1 cellular context compared by ENCODE assay signal in the genomic region with DNA sequence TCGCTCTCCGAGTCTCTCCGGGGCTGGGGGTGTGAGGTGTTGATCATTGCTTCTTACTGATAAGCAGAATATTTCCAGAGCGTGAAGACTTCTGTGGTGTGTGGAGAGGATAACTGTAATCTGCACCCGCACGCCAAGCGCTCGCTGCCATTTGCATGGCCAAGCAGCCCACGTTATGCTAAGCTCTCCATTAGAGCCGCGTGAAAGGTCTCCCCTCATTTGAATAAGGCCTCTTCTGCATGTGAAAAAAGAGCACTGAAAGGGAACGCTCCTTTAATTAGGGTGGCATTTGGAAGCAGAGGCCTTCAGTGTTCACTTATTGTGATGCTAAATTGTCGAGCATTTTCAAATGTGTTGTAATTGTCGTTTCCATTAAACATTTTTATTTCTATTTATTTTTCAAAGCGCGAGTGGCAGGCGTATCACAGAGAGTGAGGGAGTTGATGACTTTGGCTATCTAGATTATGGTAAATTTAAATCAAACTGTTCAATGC.
A peak's percentile ranks its signal among the peaks of the same experiment; 100 is the strongest.
TF ChIP-seq lines count a peak whose summit lies in the region.

No MANE protein-coding gene starts in this region.

TF ChIP-seq in H1, 55 proteins besides CTCF, POLR2A, EP300 and RAD21:
- TF ChIP-seq RBBP5 (IDR thresholded peaks at IDR 0.05; ENCODE audit: borderline replicate concordance, low read depth, low read length) (0 out of 2 replicates have a peak, but pooled peaks have one; percentile 36), TAF7 (optimal IDR thresholded peaks at IDR 0.05; ENCODE audit: borderline replicate concordance, low read depth, low read length) (no peak), POU5F1 (IDR thresholded peaks at IDR 0.05; ENCODE audit: low read depth, low read length) (peak; percentile 40; the same call in 1 of the 2 replicates), RFX5 (IDR thresholded peaks at IDR 0.05; ENCODE audit: borderline replicate concordance, low read depth, low read length) (no peak), SAP30 (IDR thresholded peaks at IDR 0.05; ENCODE audit: insufficient read depth, insufficient replicate concordance, low read length) (no peak), SP2 (IDR thresholded peaks at IDR 0.05; ENCODE audit: low read length) (no peak), KDM4A (IDR thresholded peaks at IDR 0.05; ENCODE audit: low read depth, low read length, severe bottlenecking) (peak; percentile 35), PHF8 (conservative IDR thresholded peaks at IDR 0.05; ENCODE audit: low read depth, low read length) (no peak), POLR2AphosphoS5 (IDR thresholded peaks at IDR 0.05; ENCODE audit: low read depth, low read length) (no peak), SP1 (IDR thresholded peaks at IDR 0.05; ENCODE audit: low read depth, low read length) (0 out of 2 replicates have a peak, but pooled peaks have one; percentile 54), YY1 (IDR thresholded peaks at IDR 0.05; ENCODE audit: low read depth, low read length) (peak; percentile 73; the same call in 1 of the 2 replicates), RNF2 (IDR thresholded peaks at IDR 0.05; ENCODE audit: borderline replicate concordance, low read depth, low read length, missing control alignments, poor library complexity, severe bottlenecking) (no peak), SIX5 (IDR thresholded peaks at IDR 0.05; ENCODE audit: low read depth, low read length) (no peak), MAFK (IDR thresholded peaks at IDR 0.05; ENCODE audit: low read depth, low read length) (no peak), GABPA (IDR thresholded peaks at IDR 0.05; ENCODE audit: borderline replicate concordance, insufficient read depth, low read length) (no peak), CHD1 (IDR thresholded peaks at IDR 0.05; ENCODE audit: low read depth, low read length) (no peak), RXRA (IDR thresholded peaks at IDR 0.05; ENCODE audit: insufficient read depth, low read depth, low read length) (no peak), SRF (IDR thresholded peaks at IDR 0.05; ENCODE audit: low read depth, low read length) (no peak), BRCA1 (IDR thresholded peaks at IDR 0.05; ENCODE audit: low read depth, low read length) (no peak), NANOG (IDR thresholded peaks at IDR 0.05; ENCODE audit: insufficient read depth, low read depth, low read length, poor library complexity, severe bottlenecking) (peak; percentile 65), ZNF274 (IDR thresholded peaks at IDR 0.05; ENCODE audit: borderline replicate concordance, extremely low read depth, low read length) (no peak), JUND (IDR thresholded peaks at IDR 0.05; ENCODE audit: low read length) (no peak), SUZ12 (IDR thresholded peaks at IDR 0.05; ENCODE audit: low read length) (no peak), CBX8 (IDR thresholded peaks at IDR 0.05; ENCODE audit: borderline replicate concordance, low read depth, low read length) (no peak), KDM1A (IDR thresholded peaks at IDR 0.05; ENCODE audit: borderline replicate concordance, low read length) (no peak), SIN3A (conservative IDR thresholded peaks at IDR 0.05 in 1 of 2, IDR thresholded peaks at IDR 0.05 in 1 of 2; ENCODE audit: low read depth in 1 of 2, low read length in 2 of 2) (no peak), EZH2 (IDR thresholded peaks at IDR 0.05; ENCODE audit: low read depth, low read length, severe bottlenecking) (no peak), CEBPB (IDR thresholded peaks at IDR 0.05; ENCODE audit: low read depth, low read length) (no peak), GTF2F1 (IDR thresholded peaks at IDR 0.05; ENCODE audit: borderline replicate concordance, low read depth, low read length) (no peak), FOSL1 (IDR thresholded peaks at IDR 0.05; ENCODE audit: insufficient read depth, low read depth, low read length) (no peak), CREB1 (IDR thresholded peaks at IDR 0.05) (no peak), CTBP2 (IDR thresholded peaks at IDR 0.05; ENCODE audit: borderline replicate concordance, insufficient read depth, insufficient read length, low read length) (no peak), TAF1 (IDR thresholded peaks at IDR 0.05; ENCODE audit: low read depth, low read length) (0 out of 2 replicates have a peak, but pooled peaks have one; percentile 33), NRF1 (IDR thresholded peaks at IDR 0.05; ENCODE audit: low read depth, low read length) (no peak), HDAC2 (IDR thresholded peaks at IDR 0.05; ENCODE audit: borderline replicate concordance in 1 of 2, low read depth in 2 of 2, low read length in 2 of 2) (0 out of 4 replicates have a peak, but pooled peaks of 1 of the 2 experiments have one; percentile 14), JUN (IDR thresholded peaks at IDR 0.05; ENCODE audit: low read depth, low read length) (no peak), CBX5 (IDR thresholded peaks at IDR 0.05; ENCODE audit: low read depth, low read length) (no peak), BCL11A (IDR thresholded peaks at IDR 0.05; ENCODE audit: low read depth in 2 of 2, low read length in 2 of 2) (peak in 1 of 2 experiments; percentile 35), ASH2L (IDR thresholded peaks at IDR 0.05; ENCODE audit: low read length) (no peak), SIRT6 (IDR thresholded peaks at IDR 0.05; ENCODE audit: low read length) (no peak), EGR1 (IDR thresholded peaks at IDR 0.05; ENCODE audit: borderline replicate concordance, low read depth, low read length) (no peak), HDAC6 (IDR thresholded peaks at IDR 0.05; ENCODE audit: low read depth, low read length) (no peak), CHD2 (IDR thresholded peaks at IDR 0.05; ENCODE audit: low read length) (no peak), TCF12 (IDR thresholded peaks at IDR 0.05; ENCODE audit: low read depth, low read length) (no peak), TBP (IDR thresholded peaks at IDR 0.05; ENCODE audit: low read depth, low read length) (no peak), KDM5A (IDR thresholded peaks at IDR 0.05; ENCODE audit: low read length) (no peak), SP4 (IDR thresholded peaks at IDR 0.05; ENCODE audit: low read length) (no peak), TEAD4 (IDR thresholded peaks at IDR 0.05; ENCODE audit: low read depth, low read length) (0 out of 2 replicates have a peak, but pooled peaks have one; percentile 19), BACH1 (IDR thresholded peaks at IDR 0.05; ENCODE audit: low read length) (no peak)
- TF ChIP-seq, protein P1, sequence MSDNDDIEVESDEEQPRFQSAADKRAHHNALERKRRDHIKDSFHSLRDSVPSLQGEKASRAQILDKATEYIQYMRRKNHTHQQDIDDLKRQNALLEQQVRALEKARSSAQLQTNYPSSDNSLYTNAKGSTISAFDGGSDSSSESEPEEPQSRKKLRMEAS (IDR thresholded peaks at IDR 0.05), result peak; percentile 58; the same call in 1 of the 2 replicates
- TF ChIP-seq, protein P2, sequence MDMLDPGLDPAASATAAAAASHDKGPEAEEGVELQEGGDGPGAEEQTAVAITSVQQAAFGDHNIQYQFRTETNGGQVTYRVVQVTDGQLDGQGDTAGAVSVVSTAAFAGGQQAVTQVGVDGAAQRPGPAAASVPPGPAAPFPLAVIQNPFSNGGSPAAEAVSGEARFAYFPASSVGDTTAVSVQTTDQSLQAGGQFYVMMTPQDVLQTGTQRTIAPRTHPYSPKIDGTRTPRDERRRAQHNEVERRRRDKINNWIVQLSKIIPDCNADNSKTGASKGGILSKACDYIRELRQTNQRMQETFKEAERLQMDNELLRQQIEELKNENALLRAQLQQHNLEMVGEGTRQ (IDR thresholded peaks at IDR 0.05; ENCODE audit: low read length), result no peak
- TF ChIP-seq, protein P3, sequence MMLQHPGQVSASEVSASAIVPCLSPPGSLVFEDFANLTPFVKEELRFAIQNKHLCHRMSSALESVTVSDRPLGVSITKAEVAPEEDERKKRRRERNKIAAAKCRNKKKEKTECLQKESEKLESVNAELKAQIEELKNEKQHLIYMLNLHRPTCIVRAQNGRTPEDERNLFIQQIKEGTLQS (IDR thresholded peaks at IDR 0.05; ENCODE audit: insufficient read depth, low read depth, low read length), result no peak
- TF ChIP-seq, protein P4, sequence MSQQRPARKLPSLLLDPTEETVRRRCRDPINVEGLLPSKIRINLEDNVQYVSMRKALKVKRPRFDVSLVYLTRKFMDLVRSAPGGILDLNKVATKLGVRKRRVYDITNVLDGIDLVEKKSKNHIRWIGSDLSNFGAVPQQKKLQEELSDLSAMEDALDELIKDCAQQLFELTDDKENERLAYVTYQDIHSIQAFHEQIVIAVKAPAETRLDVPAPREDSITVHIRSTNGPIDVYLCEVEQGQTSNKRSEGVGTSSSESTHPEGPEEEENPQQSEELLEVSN (IDR thresholded peaks at IDR 0.05), result 0 out of 2 replicates have a peak, but pooled peaks have one; percentile 37
- TF ChIP-seq, protein P5, sequence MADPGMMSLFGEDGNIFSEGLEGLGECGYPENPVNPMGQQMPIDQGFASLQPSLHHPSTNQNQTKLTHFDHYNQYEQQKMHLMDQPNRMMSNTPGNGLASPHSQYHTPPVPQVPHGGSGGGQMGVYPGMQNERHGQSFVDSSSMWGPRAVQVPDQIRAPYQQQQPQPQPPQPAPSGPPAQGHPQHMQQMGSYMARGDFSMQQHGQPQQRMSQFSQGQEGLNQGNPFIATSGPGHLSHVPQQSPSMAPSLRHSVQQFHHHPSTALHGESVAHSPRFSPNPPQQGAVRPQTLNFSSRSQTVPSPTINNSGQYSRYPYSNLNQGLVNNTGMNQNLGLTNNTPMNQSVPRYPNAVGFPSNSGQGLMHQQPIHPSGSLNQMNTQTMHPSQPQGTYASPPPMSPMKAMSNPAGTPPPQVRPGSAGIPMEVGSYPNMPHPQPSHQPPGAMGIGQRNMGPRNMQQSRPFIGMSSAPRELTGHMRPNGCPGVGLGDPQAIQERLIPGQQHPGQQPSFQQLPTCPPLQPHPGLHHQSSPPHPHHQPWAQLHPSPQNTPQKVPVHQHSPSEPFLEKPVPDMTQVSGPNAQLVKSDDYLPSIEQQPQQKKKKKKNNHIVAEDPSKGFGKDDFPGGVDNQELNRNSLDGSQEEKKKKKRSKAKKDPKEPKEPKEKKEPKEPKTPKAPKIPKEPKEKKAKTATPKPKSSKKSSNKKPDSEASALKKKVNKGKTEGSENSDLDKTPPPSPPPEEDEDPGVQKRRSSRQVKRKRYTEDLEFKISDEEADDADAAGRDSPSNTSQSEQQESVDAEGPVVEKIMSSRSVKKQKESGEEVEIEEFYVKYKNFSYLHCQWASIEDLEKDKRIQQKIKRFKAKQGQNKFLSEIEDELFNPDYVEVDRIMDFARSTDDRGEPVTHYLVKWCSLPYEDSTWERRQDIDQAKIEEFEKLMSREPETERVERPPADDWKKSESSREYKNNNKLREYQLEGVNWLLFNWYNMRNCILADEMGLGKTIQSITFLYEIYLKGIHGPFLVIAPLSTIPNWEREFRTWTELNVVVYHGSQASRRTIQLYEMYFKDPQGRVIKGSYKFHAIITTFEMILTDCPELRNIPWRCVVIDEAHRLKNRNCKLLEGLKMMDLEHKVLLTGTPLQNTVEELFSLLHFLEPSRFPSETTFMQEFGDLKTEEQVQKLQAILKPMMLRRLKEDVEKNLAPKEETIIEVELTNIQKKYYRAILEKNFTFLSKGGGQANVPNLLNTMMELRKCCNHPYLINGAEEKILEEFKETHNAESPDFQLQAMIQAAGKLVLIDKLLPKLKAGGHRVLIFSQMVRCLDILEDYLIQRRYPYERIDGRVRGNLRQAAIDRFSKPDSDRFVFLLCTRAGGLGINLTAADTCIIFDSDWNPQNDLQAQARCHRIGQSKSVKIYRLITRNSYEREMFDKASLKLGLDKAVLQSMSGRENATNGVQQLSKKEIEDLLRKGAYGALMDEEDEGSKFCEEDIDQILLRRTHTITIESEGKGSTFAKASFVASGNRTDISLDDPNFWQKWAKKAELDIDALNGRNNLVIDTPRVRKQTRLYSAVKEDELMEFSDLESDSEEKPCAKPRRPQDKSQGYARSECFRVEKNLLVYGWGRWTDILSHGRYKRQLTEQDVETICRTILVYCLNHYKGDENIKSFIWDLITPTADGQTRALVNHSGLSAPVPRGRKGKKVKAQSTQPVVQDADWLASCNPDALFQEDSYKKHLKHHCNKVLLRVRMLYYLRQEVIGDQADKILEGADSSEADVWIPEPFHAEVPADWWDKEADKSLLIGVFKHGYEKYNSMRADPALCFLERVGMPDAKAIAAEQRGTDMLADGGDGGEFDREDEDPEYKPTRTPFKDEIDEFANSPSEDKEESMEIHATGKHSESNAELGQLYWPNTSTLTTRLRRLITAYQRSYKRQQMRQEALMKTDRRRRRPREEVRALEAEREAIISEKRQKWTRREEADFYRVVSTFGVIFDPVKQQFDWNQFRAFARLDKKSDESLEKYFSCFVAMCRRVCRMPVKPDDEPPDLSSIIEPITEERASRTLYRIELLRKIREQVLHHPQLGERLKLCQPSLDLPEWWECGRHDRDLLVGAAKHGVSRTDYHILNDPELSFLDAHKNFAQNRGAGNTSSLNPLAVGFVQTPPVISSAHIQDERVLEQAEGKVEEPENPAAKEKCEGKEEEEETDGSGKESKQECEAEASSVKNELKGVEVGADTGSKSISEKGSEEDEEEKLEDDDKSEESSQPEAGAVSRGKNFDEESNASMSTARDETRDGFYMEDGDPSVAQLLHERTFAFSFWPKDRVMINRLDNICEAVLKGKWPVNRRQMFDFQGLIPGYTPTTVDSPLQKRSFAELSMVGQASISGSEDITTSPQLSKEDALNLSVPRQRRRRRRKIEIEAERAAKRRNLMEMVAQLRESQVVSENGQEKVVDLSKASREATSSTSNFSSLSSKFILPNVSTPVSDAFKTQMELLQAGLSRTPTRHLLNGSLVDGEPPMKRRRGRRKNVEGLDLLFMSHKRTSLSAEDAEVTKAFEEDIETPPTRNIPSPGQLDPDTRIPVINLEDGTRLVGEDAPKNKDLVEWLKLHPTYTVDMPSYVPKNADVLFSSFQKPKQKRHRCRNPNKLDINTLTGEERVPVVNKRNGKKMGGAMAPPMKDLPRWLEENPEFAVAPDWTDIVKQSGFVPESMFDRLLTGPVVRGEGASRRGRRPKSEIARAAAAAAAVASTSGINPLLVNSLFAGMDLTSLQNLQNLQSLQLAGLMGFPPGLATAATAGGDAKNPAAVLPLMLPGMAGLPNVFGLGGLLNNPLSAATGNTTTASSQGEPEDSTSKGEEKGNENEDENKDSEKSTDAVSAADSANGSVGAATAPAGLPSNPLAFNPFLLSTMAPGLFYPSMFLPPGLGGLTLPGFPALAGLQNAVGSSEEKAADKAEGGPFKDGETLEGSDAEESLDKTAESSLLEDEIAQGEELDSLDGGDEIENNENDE (IDR thresholded peaks at IDR 0.05; ENCODE audit: insufficient replicate concordance, low read length), result peak; percentile 54
- TF ChIP-seq, protein P6, sequence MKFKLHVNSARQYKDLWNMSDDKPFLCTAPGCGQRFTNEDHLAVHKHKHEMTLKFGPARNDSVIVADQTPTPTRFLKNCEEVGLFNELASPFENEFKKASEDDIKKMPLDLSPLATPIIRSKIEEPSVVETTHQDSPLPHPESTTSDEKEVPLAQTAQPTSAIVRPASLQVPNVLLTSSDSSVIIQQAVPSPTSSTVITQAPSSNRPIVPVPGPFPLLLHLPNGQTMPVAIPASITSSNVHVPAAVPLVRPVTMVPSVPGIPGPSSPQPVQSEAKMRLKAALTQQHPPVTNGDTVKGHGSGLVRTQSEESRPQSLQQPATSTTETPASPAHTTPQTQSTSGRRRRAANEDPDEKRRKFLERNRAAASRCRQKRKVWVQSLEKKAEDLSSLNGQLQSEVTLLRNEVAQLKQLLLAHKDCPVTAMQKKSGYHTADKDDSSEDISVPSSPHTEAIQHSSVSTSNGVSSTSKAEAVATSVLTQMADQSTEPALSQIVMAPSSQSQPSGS (IDR thresholded peaks at IDR 0.05; ENCODE audit: low read length), result no peak
